Comparison of ENCODE assay signal across 8 cellular contexts in genomic region chrX:50081282-50081955, GRCh38.
DNase-seq lines count a peak whose midpoint lies in the region; ATAC-seq and TF ChIP-seq lines count a peak whose summit lies in the region.

No MANE protein-coding gene starts in this region.

- H3K4me1 ChIP-seq in psoas muscle, result no peaks in the 10 kb centered on the region

- no peaks in the 10 kb centered on the region for H3K27me3 ChIP-seq in psoas muscle (ENCODE audit: insufficient read depth in 3 of 3, low read length in 2 of 3)

- TF ChIP-seq CTCF in AG04449 (IDR thresholded peaks at IDR 0.05; ENCODE audit: insufficient read depth, low read length, missing control alignments) (peak; percentile 42), psoas muscle (IDR thresholded peaks at IDR 0.05) (peak; percentile 29)

- DNase-seq in AG04449 (ENCODE audit: low read depth, low spot score), result no peak
- DNase-seq in NCI-H774 (lab: John Stamatoyannopoulos, UW), result peak; percentile 21
- DNase-seq in fibroblast of gingiva (ENCODE audit: low read depth), result peak; percentile 3
- peak; percentile 23 to 58 for DNase-seq in psoas muscle
- DNase-seq in posterior vena cava (ENCODE audit: low spot score), result no peak
- DNase-seq in NK-92 (lab: John Stamatoyannopoulos, UW; ENCODE audit: unreplicated experiment), result no peak

- POLR2A ChIA-PET in AG04449 (lab: Yijun Ruan, JAX), result no interaction called here

- H3K4me3 ChIP-seq in AG04449 (ENCODE audit: low read depth, low read length) (no peak overlapping the region), psoas muscle (no peak overlapping the region)

- intact Hi-C loops in psoas muscle (cut with DNase I), result loop anchor here (2.0 to 5.0 kb wide), 2 partner anchors 163 to 164 kb away; no protein-coding TSS in a partner anchor
- intact Hi-C loops in posterior vena cava (cut with DNase I), result no loop called here

- peak; percentile 52 for ATAC-seq in GM18502 (IDR thresholded peaks at IDR 0.05; ENCODE audit: poor library complexity, unreplicated experiment)
- peak in 3 of 4 donors; percentile 61 to 82 (median 76) for ATAC-seq in psoas muscle
- ATAC-seq in HG03469 (IDR thresholded peaks at IDR 0.05; ENCODE audit: unreplicated experiment), result no peak

- CTCF ChIA-PET in AG04449 (lab: Yijun Ruan, JAX), result interaction anchor here (0.8 to 1.4 kb wide), 4 partner anchors 159 to 185 kb away, joined by 3 to 8 read pairs (median 4); partner anchors contain the start of gene CLCN5

- no peak overlapping the region for H3K27ac ChIP-seq in psoas muscle

- H3K36me3 ChIP-seq in psoas muscle (ENCODE audit: insufficient read depth in 1 of 2, low read depth in 1 of 2), result peaks cover 0 to 12% of the 10 kb centered on the region in 2 donors

- no peaks in the 10 kb centered on the region for H3K9me3 ChIP-seq in psoas muscle

- whole genome bisulfite sequencing in psoas muscle, 3 donors, result 35 to 42% (median 40%) methylated on average over 3 of the region's 3 CpGs

Comparison
In these comparisons a context has a peak if more than half of its experiments do, and no peak if none do; other contexts are left out.
1. DNase-seq: peak in NCI-H774 (single experiment), fibroblast of gingiva (single experiment) and psoas muscle (2 of 2); none in AG04449 (single experiment), posterior vena cava (single experiment) and NK-92 (single experiment).
2. intact Hi-C loops: an anchor here in psoas muscle (2.0 to 5.0 kb wide); none called in posterior vena cava.